2 cellular contexts compared by ENCODE assay signal in genomic region chr7:7214398-7215347, GRCh38.
TF ChIP-seq lines count a peak whose summit lies in the region.

No MANE protein-coding gene starts in this region.

TF ChIP-seq in HepG2, 621 proteins besides CTCF, POLR2A, EP300 and RAD21:
- TF ChIP-seq ZBED4 (CRISPR knock-in tag; IDR thresholded peaks at IDR 0.05; ENCODE audit: borderline replicate concordance) (no peak), RBM22 (optimal IDR thresholded peaks at IDR 0.05; ENCODE audit: low read length) (peak; percentile 93)

TF ChIP-seq in liver, 16 proteins besides CTCF, POLR2A, EP300 and RAD21:
- TF ChIP-seq HNF4G (IDR thresholded peaks at IDR 0.05) (peak; percentile 3), FOXA1 (IDR thresholded peaks at IDR 0.05) (no peak)
